13 cellular contexts compared by ENCODE assay signal in the genomic region with DNA sequence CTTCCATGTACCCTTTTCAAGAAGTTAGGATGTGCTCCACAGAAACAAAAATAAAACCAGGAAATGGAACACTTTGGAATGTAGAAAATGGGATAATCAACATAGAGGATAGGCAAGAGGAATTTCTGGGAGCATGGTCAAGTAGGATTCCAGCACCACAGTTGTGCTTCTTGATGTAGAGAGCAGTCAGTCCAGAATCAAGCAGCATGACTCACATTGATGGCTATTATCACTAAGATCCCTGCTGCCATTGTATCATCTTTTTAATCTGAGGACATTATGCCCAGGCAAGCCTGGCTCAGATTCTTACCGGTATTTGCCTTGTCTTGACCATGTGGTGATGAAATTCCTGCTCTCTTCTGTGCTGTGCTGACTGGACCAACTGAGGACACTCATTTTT. TPM values are rescaled to one million over a fixed set of nuclear protein-coding genes. Genes with fewer than 3 reads are reported as not detected.
DNase-seq lines count a peak whose midpoint lies in the region; ATAC-seq, FAIRE-seq and TF ChIP-seq lines count a peak whose summit lies in the region.
"Had no signal": no experiment of that assay in that cellular context is flagged by ENCODE, and none has a peak within 500 bp of the region (broad histone marks: within the 10 kb centered on the region; RNA-seq: fewer than 3 reads in every experiment).

No MANE protein-coding gene starts in this region.

- ATAC-seq in HG03565 (IDR thresholded peaks at IDR 0.05; ENCODE audit: unreplicated experiment): no peak
- ATAC-seq in HG03571 (IDR thresholded peaks at IDR 0.05; ENCODE audit: unreplicated experiment): no peak
- ATAC-seq: upper lobe of right lung had no signal

- dilution Hi-C loops in mammary epithelial cell (cut with HindIII; ENCODE audit: low sequenced_read_pairs) (no loop called here), keratinocyte (cut with MboI; ENCODE audit: extremely low pct_ligation_motif_present, low sequenced_read_pairs) (no loop called here)

- intact Hi-C loops in mammary epithelial cell (cut with micrococcal nuclease): no loop called here

- in situ Hi-C loops in mammary epithelial cell (cut with MboI; ENCODE audit: low sequenced_read_pairs in 2 of 2): no loop called here

- H3K9ac ChIP-seq in mammary epithelial cell (ENCODE audit: insufficient read depth, low read length) (no peak overlapping the region), keratinocyte (ENCODE audit: control insufficient read depth, extremely low read depth, insufficient read depth, low read length) (no peak overlapping the region)

- peak overlapping the region; percentile 46 for H3K27ac Mint-ChIP-seq in HFFc6

- DNase-seq in A172 (ENCODE audit: low spot score) (peak; percentile 32), HFFc6 (peak; percentile 52), mammary epithelial cell (peak; percentile 43), keratinocyte (ENCODE audit: low read depth, low spot score) (no peak), medulla oblongata (ENCODE audit: extremely low spot score) (no peak), NCI-H446 treated with DMSO at 0.1 percent for 48 hours (lab: John Stamatoyannopoulos, UW) (no peak)
- DNase-seq: activated gamma-delta T cell treated with Interleukin-2 at 50 U/mL for 16 hours, Kasumi-1, NCI-H2029, SHP77 treated with DMSO at 0.1 percent for 48 hours, upper lobe of right lung had no signal

- H3K36me3 Mint-ChIP-seq in HFFc6 (ENCODE audit: low read depth): no peaks in the 10 kb centered on the region; the same call in 1 of the 2 replicates

- 40% methylated on average over 1 of the region's 1 CpG for WGBS in mammary epithelial cell (ENCODE audit: low coverage, missing lambda C conversion rate)

- no peaks in the 10 kb centered on the region for H3K79me2 ChIP-seq in mammary epithelial cell (ENCODE audit: insufficient read depth, low read length)
- H3K79me2 ChIP-seq in keratinocyte (ENCODE audit: control insufficient read depth, insufficient read depth, low read length): no peaks in the 10 kb centered on the region

- H3K4me3 ChIP-seq in mammary epithelial cell (replicated peaks in 1 of 3; ENCODE audit: insufficient read depth in 1 of 3, low read depth in 2 of 3, low read length in 3 of 3) (no peak overlapping the region), keratinocyte (ENCODE audit: control insufficient read depth in 2 of 3, extremely low read depth in 1 of 3, insufficient read depth in 2 of 3, low read depth in 1 of 3, low read length in 3 of 3) (no peak overlapping the region)
- H3K4me3 ChIP-seq: upper lobe of right lung had no signal

- H3K4me1 ChIP-seq in mammary epithelial cell (ENCODE audit: insufficient read depth, low read length) (peaks cover 9% of the 10 kb centered on the region), keratinocyte (ENCODE audit: control insufficient read depth, extremely low read depth, insufficient read depth, low read length) (peaks cover 13% of the 10 kb centered on the region)

- peak overlapping the region; percentile 4; the same call in 1 of the 2 replicates for H3K4me3 Mint-ChIP-seq in HFFc6

- H3K27ac ChIP-seq in mammary epithelial cell (ENCODE audit: insufficient read depth, low read depth, low read length) (no peak overlapping the region), keratinocyte (ENCODE audit: control insufficient read depth, insufficient read depth, low read length) (no peak overlapping the region)
- H3K27ac ChIP-seq: upper lobe of right lung had no signal

- no peaks in the 10 kb centered on the region for H3K27me3 ChIP-seq in mammary epithelial cell (ENCODE audit: insufficient read depth, low read length)
- H3K27me3 ChIP-seq in keratinocyte (ENCODE audit: control insufficient read depth, extremely low read depth, insufficient read depth, low read length): no peaks in the 10 kb centered on the region
- H3K27me3 ChIP-seq: upper lobe of right lung had no signal

- no peak overlapping the region for H2AFZ ChIP-seq in mammary epithelial cell (ENCODE audit: low read depth, low read length)
- H2AFZ ChIP-seq in keratinocyte (ENCODE audit: control insufficient read depth, low read length): no peak overlapping the region

- H3K4me2 ChIP-seq in mammary epithelial cell (ENCODE audit: insufficient read depth, low read depth, low read length): no peak overlapping the region
- peak overlapping the region; percentile 12 for H3K4me2 ChIP-seq in keratinocyte (ENCODE audit: control insufficient read depth, extremely low read depth, insufficient read depth, low read depth, low read length)

- peak; percentile 72 for FAIRE-seq in keratinocyte (lab: Jason Lieb, UNC)

- no peaks in the 10 kb centered on the region for H3K9me1 ChIP-seq in keratinocyte (ENCODE audit: control insufficient read depth, extremely low read depth, insufficient read depth, low read length)

- no peaks in the 10 kb centered on the region for H3K9me3 ChIP-seq in mammary epithelial cell (replicated peaks; ENCODE audit: insufficient read depth, low read length)
- H3K9me3 ChIP-seq in keratinocyte (ENCODE audit: control insufficient read depth, low read depth, low read length): no peaks in the 10 kb centered on the region
- H3K9me3 ChIP-seq: upper lobe of right lung had no signal

- H3K36me3 ChIP-seq in mammary epithelial cell (ENCODE audit: insufficient read depth, low read length) (peaks cover 3% of the 10 kb centered on the region), keratinocyte (ENCODE audit: control insufficient read depth in 2 of 2, extremely low read depth in 1 of 2, insufficient read depth in 2 of 2, low read length in 2 of 2) (no peaks in the 10 kb centered on the region)

- TF ChIP-seq CTCF in HFFc6 (IDR thresholded peaks at IDR 0.05): no peak
- TF ChIP-seq CTCF in mammary epithelial cell (conservative IDR thresholded peaks at IDR 0.05 in 1 of 2, IDR thresholded peaks at IDR 0.05 in 1 of 2; ENCODE audit: extremely low read depth in 1 of 2, insufficient read depth in 1 of 2, low read depth in 1 of 2, low read length in 2 of 2): no peak
- no peak for TF ChIP-seq CTCF in keratinocyte (optimal IDR thresholded peaks at IDR 0.05 in 1 of 3, IDR thresholded peaks at IDR 0.05 in 1 of 3, conservative IDR thresholded peaks at IDR 0.05 in 1 of 3; ENCODE audit: extremely low read depth in 1 of 3, insufficient read depth in 2 of 3, low read length in 3 of 3)

- no TSS peak for BruUV-seq in mammary epithelial cell (replicated peaks; lab: Mats Ljungman, UMichigan)

- no peaks in the 10 kb centered on the region for H4K20me1 ChIP-seq in mammary epithelial cell (ENCODE audit: insufficient read depth, low read length)
- H4K20me1 ChIP-seq in keratinocyte (ENCODE audit: control insufficient read depth, extremely low read depth, insufficient read depth, low read length): no peaks in the 10 kb centered on the region

- CTCF ChIA-PET in mammary epithelial cell (lab: Charles Lee; ENCODE audit: low non-redundant PET): no interaction called here

- H3K27me3 Mint-ChIP-seq in HFFc6 (ENCODE audit: insufficient read depth): peaks cover 2% of the 10 kb centered on the region; the same call in 1 of the 2 replicates

- H3K9me3 Mint-ChIP-seq in HFFc6: no peaks in the 10 kb centered on the region

- H3K4me1 Mint-ChIP-seq in HFFc6 (ENCODE audit: low read depth): peaks cover 31% of the 10 kb centered on the region

RNA-seq across cellular contexts. Expression of a gene that starts 5.7 kb away (rescaled TPM):
- total RNA-seq in A172 (2014; rRNA removed; shearing (Covaris generic)): 35.6 and 36.7 TPM in 2 replicates
- 10 to 100 TPM; 19.1 to 29.2 (median 25.7) TPM for total RNA-seq in HFFc6 (2021; fragmentation: NEBNext Ultra II Directional; extraction: Animal tissue kit (Norgen Biotek cat#: 25700))
- 10 to 100 TPM; 14.4 to 19.0 TPM for total RNA-seq in mammary epithelial cell
- polyA plus RNA-seq in mammary epithelial cell: 6.1 TPM
- polyA minus RNA-seq in mammary epithelial cell: 1.8 TPM
- 8.0 to 13.6 TPM (median 8.5 TPM) in 3 replicates for polyA plus RNA-seq in keratinocyte
- 8.8 TPM for polyA plus RNA-seq in keratinocyte (2011; ENCODE audit: low read depth)
- polyA plus RNA-seq in keratinocyte (2011; cell fraction: cytosol; rRNA removed): 10.6 and 19.8 TPM in 2 replicates
- polyA plus RNA-seq in keratinocyte (2011; cell fraction: nucleus; rRNA removed): 4.6 and 6.9 TPM in 2 replicates
- 7.7 and 9.7 TPM in 2 replicates for polyA plus RNA-seq in keratinocyte (2012; ENCODE audit: low replicate concordance)
- 0.86 to 6.1 TPM in 2 of 3 replicates, not detected in the other for polyA minus RNA-seq in keratinocyte
- 5.0 TPM for polyA minus RNA-seq in keratinocyte (2011; cell fraction: cytosol; rRNA and poly(A)+ RNA removed)
- 1.1 TPM in 2 replicates for polyA minus RNA-seq in keratinocyte (2011; cell fraction: nucleus; rRNA and poly(A)+ RNA removed)

RNA-seq across cellular contexts. Expression of a gene that starts 5.7 kb away (rescaled TPM):
- 0.38 TPM in 1 of 2 replicates, not detected in the other for total RNA-seq in A172 (2014; rRNA removed; shearing (Covaris generic))
- under 1 TPM in 4 of 6 experiments, not detected in 2; 0.16 to 0.48 (median 0.30) TPM for total RNA-seq in HFFc6 (2021; fragmentation: NEBNext Ultra II Directional; extraction: Animal tissue kit (Norgen Biotek cat#: 25700))
- under 1 TPM in 1 of 2 donors, not detected in 1; 0.50 TPM for total RNA-seq in mammary epithelial cell
- polyA plus RNA-seq in mammary epithelial cell (0.08 TPM), keratinocyte (0.02 to 0.10 TPM (median 0.05 TPM) in 3 replicates)
- polyA minus RNA-seq in mammary epithelial cell (not detected), keratinocyte (0.10 to 0.22 TPM in 2 of 3 replicates, not detected in the other)
- polyA plus RNA-seq in keratinocyte (2011; ENCODE audit: low read depth): 0.52 TPM
- 0.21 and 0.23 TPM in 2 replicates for polyA plus RNA-seq in keratinocyte (2011; cell fraction: cytosol; rRNA removed)
- 0.15 and 0.18 TPM in 2 replicates for polyA plus RNA-seq in keratinocyte (2011; cell fraction: nucleus; rRNA removed)
- 0.30 TPM in 1 of 2 replicates, not detected in the other for polyA plus RNA-seq in keratinocyte (2012; ENCODE audit: low replicate concordance)
- polyA minus RNA-seq in keratinocyte (2011; cell fraction: cytosol; rRNA and poly(A)+ RNA removed): not detected
- 0.47 TPM in 1 of 2 replicates, not detected in the other for polyA minus RNA-seq in keratinocyte (2011; cell fraction: nucleus; rRNA and poly(A)+ RNA removed)

RNA-seq across cellular contexts. Expression of a gene that starts 50.0 kb away (rescaled TPM):
- total RNA-seq in A172 (2014; rRNA removed; shearing (Covaris generic)): 16.9 and 17.1 TPM in 2 replicates
- total RNA-seq in HFFc6 (2021; fragmentation: NEBNext Ultra II Directional; extraction: Animal tissue kit (Norgen Biotek cat#: 25700)): 10 to 100 TPM; 15.9 to 20.5 (median 18.0) TPM
- 10 to 100 TPM; 23.5 to 23.9 TPM for total RNA-seq in mammary epithelial cell
- 10.0 TPM for polyA plus RNA-seq in mammary epithelial cell
- polyA minus RNA-seq in mammary epithelial cell: 8.0 TPM
- polyA plus RNA-seq in keratinocyte: 15.0 to 26.1 TPM (median 15.6 TPM) in 3 replicates
- polyA plus RNA-seq in keratinocyte (2011; ENCODE audit: low read depth): 37.3 TPM
- 14.4 and 27.1 TPM in 2 replicates for polyA plus RNA-seq in keratinocyte (2011; cell fraction: cytosol; rRNA removed)
- polyA plus RNA-seq in keratinocyte (2011; cell fraction: nucleus; rRNA removed): 15.9 and 22.1 TPM in 2 replicates
- polyA plus RNA-seq in keratinocyte (2012; ENCODE audit: low replicate concordance): 13.7 and 15.4 TPM in 2 replicates
- polyA minus RNA-seq in keratinocyte: 6.7 to 20.9 TPM (median 11.0 TPM) in 3 replicates
- polyA minus RNA-seq in keratinocyte (2011; cell fraction: cytosol; rRNA and poly(A)+ RNA removed): 14.2 TPM
- polyA minus RNA-seq in keratinocyte (2011; cell fraction: nucleus; rRNA and poly(A)+ RNA removed): 9.9 and 19.0 TPM in 2 replicates

Comparison
In these comparisons a context has a peak if more than half of its experiments do, and no peak if none do; other contexts are left out.
1. DNase-seq: peak in A172 (single experiment), HFFc6 (single experiment) and mammary epithelial cell (single experiment); none in keratinocyte (single experiment), medulla oblongata (single experiment) and NCI-H446 treated with DMSO at 0.1 percent for 48 hours (single experiment).